ENCODE assay signal across 26 cellular contexts in the genomic region with DNA sequence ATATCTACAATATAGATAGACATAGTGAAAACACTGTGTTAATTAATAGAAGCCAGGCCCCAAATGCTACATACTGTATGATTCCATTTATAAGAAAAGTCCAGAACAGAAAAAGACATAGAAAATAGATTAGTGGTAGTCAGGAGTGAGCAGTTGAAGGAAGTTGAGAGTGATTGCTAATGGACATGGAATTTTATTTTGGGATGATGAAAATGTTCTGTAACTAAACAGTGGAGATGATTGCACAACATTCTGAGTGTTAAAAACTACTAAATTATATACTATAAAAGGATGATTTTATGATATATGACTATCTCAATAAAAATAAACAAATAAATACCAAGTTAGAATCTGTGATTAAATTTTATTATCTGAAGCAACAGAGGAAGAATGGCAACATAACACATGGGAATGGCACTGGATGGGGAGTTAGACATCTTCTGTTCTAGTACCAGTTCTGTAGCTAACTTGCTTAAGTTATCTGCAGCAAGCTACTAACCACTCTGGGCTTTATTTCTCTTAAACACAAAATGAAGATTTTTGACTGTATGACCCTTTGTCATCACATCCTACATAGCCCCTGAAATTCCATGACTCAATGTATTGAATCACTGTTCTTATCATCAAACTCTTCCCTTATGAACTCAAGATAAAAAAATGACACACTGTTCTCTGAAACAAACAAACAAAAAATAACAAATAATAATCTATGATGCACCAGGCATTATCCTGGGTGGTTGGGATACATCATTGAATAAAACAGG.
DNase-seq lines count a peak whose midpoint lies in the region; ATAC-seq and TF ChIP-seq lines count a peak whose summit lies in the region.
"Had no signal": no experiment of that assay in that cellular context is flagged by ENCODE, and none has a peak within 500 bp of the region (broad histone marks: within the 10 kb centered on the region; RNA-seq: fewer than 3 reads in every experiment).

No MANE protein-coding gene starts in this region.

- no peak overlapping the region for H3K14ac ChIP-seq in H9 (ENCODE audit: insufficient read depth, low read length)

- no peak overlapping the region for H4K8ac ChIP-seq in H9 (replicated peaks; ENCODE audit: insufficient read length, low read depth, low read length)

- no peaks in the 10 kb centered on the region for H3K79me1 ChIP-seq in H9 (ENCODE audit: insufficient read depth, low read depth, low read length, poor library complexity, severe bottlenecking)

- H3T11ph ChIP-seq in H9 (ENCODE audit: low read length), result no peak overlapping the region

- H3K9me3 ChIP-seq in osteoblast (ENCODE audit: low read depth, low read length) (no peaks in the 10 kb centered on the region), H9 (ENCODE audit: control insufficient read depth, low read depth, low read length) (no peaks in the 10 kb centered on the region)
- H3K9me3 ChIP-seq: left ventricle myocardium inferior had no signal

- H3K27me3 ChIP-seq in brain microvascular endothelial cell (replicated peaks), result no peaks in the 10 kb centered on the region
- H3K27me3 ChIP-seq in osteoblast (ENCODE audit: insufficient read depth, low read length), result no peaks in the 10 kb centered on the region
- H3K27me3 ChIP-seq in H9 (ENCODE audit: insufficient read depth, low read length), result no peaks in the 10 kb centered on the region
- H3K27me3 ChIP-seq: heart right ventricle had no signal

- H3K4me3 Mint-ChIP-seq in H9, result no peak overlapping the region
- H3K4me3 Mint-ChIP-seq: activated CD4-positive, alpha-beta T cell treated with anti-CD3 and anti-CD28 coated beads, Interleukin-2, amount 10 ng/mL, durations not matched to agents 7 days and 5 days; activated naive CD8-positive, alpha-beta T cell treated with anti-CD3 and anti-CD28 coated beads, Interleukin-2, amount 10 ng/mL, durations not matched to agents 7 days and 5 days; CD4-positive, alpha-beta T cell; dendritic cell treated with granulocyte-macrophage colony-stimulating factor and Interleukin-4, amounts not matched to agents 40 ng/mL and 50 ng/mL, for 4 days; nephron progenitor cell; stimulated activated effector memory CD8-positive, alpha-beta T cell treated with anti-CD3 and anti-CD28 coated beads, Interleukin-12 subunit alpha, Interleukin-12 subunit beta, amount 100 ng/mL, for 72 hours had no signal

- no peak overlapping the region for H2BK12ac ChIP-seq in H9 (ENCODE audit: insufficient read length, low read depth, low read length)

- no peak for ATAC-seq in GM21723 (IDR thresholded peaks at IDR 0.05; ENCODE audit: unreplicated experiment)
- ATAC-seq: heart right ventricle; sciatic nerve; stimulated activated effector memory CD8-positive, alpha-beta T cell treated with anti-CD3 and anti-CD28 coated beads, Interleukin-12 subunit alpha, Interleukin-12 subunit beta, amount 100 ng/mL, for 72 hours had no signal

- H3K18ac ChIP-seq in H9 (ENCODE audit: insufficient read length, low read depth, low read length), result no peak overlapping the region

- peaks cover 7% of the 10 kb centered on the region for H3K4me1 ChIP-seq in osteoblast (ENCODE audit: insufficient read depth, low read length)
- no peaks in the 10 kb centered on the region for H3K4me1 ChIP-seq in H9 (ENCODE audit: insufficient read depth, low read length)
- H3K4me1 ChIP-seq: heart right ventricle, left ventricle myocardium inferior had no signal

- in situ Hi-C loops in brain microvascular endothelial cell (cut with HindIII; ENCODE audit: low pct_ligation_motif_present, low sequenced_read_pairs), result no loop called here

- H2AFZ ChIP-seq in osteoblast (ENCODE audit: low read length) (no peak overlapping the region), H9 (ENCODE audit: low read length) (no peak overlapping the region)

- no peak overlapping the region for H4K91ac ChIP-seq in H9 (ENCODE audit: insufficient read length, low read depth, low read length)

- H3K27ac Mint-ChIP-seq in H9, result no peak overlapping the region
- H3K27ac Mint-ChIP-seq: activated CD4-positive, alpha-beta T cell treated with anti-CD3 and anti-CD28 coated beads, Interleukin-2, amount 10 ng/mL, durations not matched to agents 7 days and 5 days; activated naive CD8-positive, alpha-beta T cell treated with anti-CD3 and anti-CD28 coated beads, Interleukin-2, amount 10 ng/mL, durations not matched to agents 7 days and 5 days; activated T-helper 2 cell treated with anti-CD3 and anti-CD28 coated beads, Interferon-gamma antibody, Interleukin-2, Interleukin-4, amounts not matched to agents 10 μg/mL and 5 μg/mL and 100 μg/mL, durations not matched to agents 14 hours and 24 hours and 36 hours; CD4-positive, alpha-beta T cell; dendritic cell treated with granulocyte-macrophage colony-stimulating factor and Interleukin-4, amounts not matched to agents 40 ng/mL and 50 ng/mL, for 4 days; nephron progenitor cell; stimulated activated effector memory CD8-positive, alpha-beta T cell treated with anti-CD3 and anti-CD28 coated beads, Interleukin-12 subunit alpha, Interleukin-12 subunit beta, amount 100 ng/mL, for 72 hours had no signal

- H3K4me2 ChIP-seq in osteoblast (ENCODE audit: insufficient read depth, low read length), result no peak overlapping the region
- H3K4me2 ChIP-seq in H9 (ENCODE audit: insufficient read depth, insufficient read length, low read length), result no peak overlapping the region

- DNase-seq in AG09309 (ENCODE audit: low read depth) (peak; percentile 56), HS-5 (ENCODE audit: low read depth) (peak; percentile 49), brain microvascular endothelial cell (peak; percentile 14), fibroblast of the aortic adventitia (ENCODE audit: low read depth) (peak; percentile 67), osteoblast (ENCODE audit: insufficient read length, low spot score, missing footprints) (no peak), ureter (ENCODE audit: low spot score) (no peak), H9 (no peak)
- DNase-seq: activated CD4-positive, alpha-beta T cell treated with anti-CD3 and anti-CD28 coated beads, Interleukin-2, amount 10 ng/mL, durations not matched to agents 7 days and 5 days; activated naive CD8-positive, alpha-beta T cell treated with anti-CD3 and anti-CD28 coated beads, Interleukin-2, amount 10 ng/mL, durations not matched to agents 7 days and 5 days; CD4-positive, alpha-beta T cell; erythroblast; GDM1; GOT3; heart right ventricle; left ventricle myocardium inferior; MM.1S; NCI-H1436 treated with DMSO at 0.1 percent for 48 hours; NCI-H526; nephron progenitor cell; SIG-M5; T-helper 1 cell had no signal

- H3K27ac ChIP-seq in brain microvascular endothelial cell, result peak overlapping the region; percentile 81
- H3K27ac ChIP-seq in osteoblast (ENCODE audit: low read depth, low read length), result no peak overlapping the region
- no peak overlapping the region for H3K27ac ChIP-seq in H9 (ENCODE audit: insufficient read length, low read depth, low read length)
- H3K27ac ChIP-seq: heart right ventricle, left ventricle myocardium inferior had no signal

- H3K27me3 Mint-ChIP-seq in H9 (ENCODE audit: low read depth), result no peaks in the 10 kb centered on the region
- H3K27me3 Mint-ChIP-seq: activated CD4-positive, alpha-beta T cell treated with anti-CD3 and anti-CD28 coated beads, Interleukin-2, amount 10 ng/mL, durations not matched to agents 7 days and 5 days; activated naive CD8-positive, alpha-beta T cell treated with anti-CD3 and anti-CD28 coated beads, Interleukin-2, amount 10 ng/mL, durations not matched to agents 7 days and 5 days; CD4-positive, alpha-beta T cell; dendritic cell treated with granulocyte-macrophage colony-stimulating factor and Interleukin-4, amounts not matched to agents 40 ng/mL and 50 ng/mL, for 4 days had no signal

- no peak overlapping the region for H2BK20ac ChIP-seq in H9 (ENCODE audit: low read depth, low read length, poor library complexity, severe bottlenecking)

- H2BK15ac ChIP-seq in H9 (ENCODE audit: low read depth, low read length), result no peak overlapping the region

- H2BK5ac ChIP-seq in H9 (ENCODE audit: insufficient read length, low read length), result no peak overlapping the region

- no peaks in the 10 kb centered on the region; a peak in 1 of 7 replicates for H3K36me3 Mint-ChIP-seq in H9 (ENCODE audit: insufficient read depth in 1 of 3, low read depth in 3 of 3)
- H3K36me3 Mint-ChIP-seq: activated naive CD8-positive, alpha-beta T cell treated with anti-CD3 and anti-CD28 coated beads, Interleukin-2, amount 10 ng/mL, durations not matched to agents 7 days and 5 days; stimulated activated effector memory CD8-positive, alpha-beta T cell treated with anti-CD3 and anti-CD28 coated beads, Interleukin-12 subunit alpha, Interleukin-12 subunit beta, amount 100 ng/mL, for 72 hours had no signal

- no peak overlapping the region for H3K23ac ChIP-seq in H9 (ENCODE audit: insufficient read length, low read depth, low read length)

- no peak overlapping the region for H3K4ac ChIP-seq in H9 (ENCODE audit: low read depth, low read length)

- H3K56ac ChIP-seq in H9 (ENCODE audit: insufficient read length, low read depth, low read length), result no peak overlapping the region

- H3K36me3 ChIP-seq in brain microvascular endothelial cell (replicated peaks), result no peaks in the 10 kb centered on the region
- H3K36me3 ChIP-seq in osteoblast (ENCODE audit: insufficient read depth, low read length), result no peaks in the 10 kb centered on the region
- H3K36me3 ChIP-seq: heart right ventricle, left ventricle myocardium inferior had no signal

- H3K9ac ChIP-seq in H9 (ENCODE audit: extremely low read depth, insufficient read length, low read length), result no peak overlapping the region

- no peak overlapping the region for H4K5ac ChIP-seq in H9 (ENCODE audit: insufficient read length, low read depth, low read length)

- H3K79me2 ChIP-seq in osteoblast (ENCODE audit: insufficient read depth, low read length) (no peaks in the 10 kb centered on the region), H9 (ENCODE audit: insufficient read depth, low read length) (no peaks in the 10 kb centered on the region)

- H2AK5ac ChIP-seq in H9 (ENCODE audit: insufficient read length, low read length), result no peak overlapping the region

- no peak overlapping the region for H2BK120ac ChIP-seq in H9 (ENCODE audit: low read depth, low read length, poor library complexity, severe bottlenecking)

- TF ChIP-seq CTCF in AG09309 (IDR thresholded peaks at IDR 0.05; ENCODE audit: control insufficient read depth, insufficient read depth, low read depth, low read length, missing control alignments) (no peak), brain microvascular endothelial cell (IDR thresholded peaks at IDR 0.05; ENCODE audit: low read depth, low read length, missing control alignments) (no peak), fibroblast of the aortic adventitia (IDR thresholded peaks at IDR 0.05; ENCODE audit: insufficient read depth, low read length) (no peak), osteoblast (IDR thresholded peaks at IDR 0.05; ENCODE audit: extremely low read depth, low read depth, low read length) (no peak), H9 (conservative IDR thresholded peaks at IDR 0.05) (no peak)

- no peaks in the 10 kb centered on the region for H3K23me2 ChIP-seq in H9 (ENCODE audit: insufficient read length, low read depth, low read length, poor library complexity, severe bottlenecking)

- H3K9me3 Mint-ChIP-seq in H9, result peaks cover 2 to 3% of the 10 kb centered on the region in 2 experiments; a peak in 1 of 5 replicates
- H3K9me3 Mint-ChIP-seq: activated CD4-positive, alpha-beta T cell treated with anti-CD3 and anti-CD28 coated beads, Interleukin-2, amount 10 ng/mL, durations not matched to agents 7 days and 5 days; activated naive CD8-positive, alpha-beta T cell treated with anti-CD3 and anti-CD28 coated beads, Interleukin-2, amount 10 ng/mL, durations not matched to agents 7 days and 5 days; activated T-helper 2 cell treated with anti-CD3 and anti-CD28 coated beads, Interferon-gamma antibody, Interleukin-2, Interleukin-4, amounts not matched to agents 10 μg/mL and 5 μg/mL and 100 μg/mL, durations not matched to agents 14 hours and 24 hours and 36 hours; stimulated activated effector memory CD8-positive, alpha-beta T cell treated with anti-CD3 and anti-CD28 coated beads, Interleukin-12 subunit alpha, Interleukin-12 subunit beta, amount 100 ng/mL, for 72 hours had no signal

- no peaks in the 10 kb centered on the region for H4K20me1 ChIP-seq in osteoblast (ENCODE audit: insufficient read depth, low read length)
- no peaks in the 10 kb centered on the region for H4K20me1 ChIP-seq in H9 (ENCODE audit: control insufficient read depth, insufficient read depth, insufficient read length)

- no peaks in the 10 kb centered on the region for H3K4me1 Mint-ChIP-seq in H9
- H3K4me1 Mint-ChIP-seq: activated CD4-positive, alpha-beta T cell treated with anti-CD3 and anti-CD28 coated beads, Interleukin-2, amount 10 ng/mL, durations not matched to agents 7 days and 5 days; activated naive CD8-positive, alpha-beta T cell treated with anti-CD3 and anti-CD28 coated beads, Interleukin-2, amount 10 ng/mL, durations not matched to agents 7 days and 5 days; nephron progenitor cell; stimulated activated effector memory CD8-positive, alpha-beta T cell treated with anti-CD3 and anti-CD28 coated beads, Interleukin-12 subunit alpha, Interleukin-12 subunit beta, amount 100 ng/mL, for 72 hours had no signal

- H3K4me3 ChIP-seq in AG09309 (ENCODE audit: control insufficient read depth, low read depth, low read length) (no peak overlapping the region), brain microvascular endothelial cell (ENCODE audit: low read depth, low read length) (no peak overlapping the region), fibroblast of the aortic adventitia (ENCODE audit: low read depth, low read length) (no peak overlapping the region), osteoblast (ENCODE audit: insufficient read depth, low read length) (no peak overlapping the region)
- H3K4me3 ChIP-seq: heart right ventricle, left ventricle myocardium inferior had no signal

Comparison
In these comparisons a context has a peak if more than half of its experiments do, and no peak if none do; other contexts are left out.
1. DNase-seq: peak in AG09309 (single experiment), HS-5 (single experiment), brain microvascular endothelial cell (single experiment) and fibroblast of the aortic adventitia (single experiment); none in osteoblast (single experiment), ureter (single experiment) and H9 (single experiment).